Comparison of ENCODE assay signal across 28 cellular contexts in genomic region chr13:20019033-20019432, GRCh38.
DNase-seq lines count a peak whose midpoint lies in the region; ATAC-seq lines count a peak whose summit lies in the region.
"Had no signal": no experiment of that assay in that cellular context is flagged by ENCODE, and none has a peak within 500 bp of the region (broad histone marks: within the 10 kb centered on the region; RNA-seq: fewer than 3 reads in every experiment).

No MANE protein-coding gene starts in this region.

- no peak overlapping the region for H3K27ac Mint-ChIP-seq in activated CD4-positive, alpha-beta T cell treated with anti-CD3 and anti-CD28 coated beads for 36 hours
- peak overlapping the region; percentile 1 for H3K27ac Mint-ChIP-seq in stimulated activated memory B cell treated with anti-CD40 and anti-IgM and Interleukin-4, amounts not matched to agents 10 μg/mL and 1 μg/mL and 100 μg/mL, for 72 hours
- no peak overlapping the region for H3K27ac Mint-ChIP-seq in activated CD4-positive, alpha-beta T cell treated with anti-CD3 and anti-CD28 coated beads, Interleukin-2, amount 10 ng/mL, durations not matched to agents 24 days and 14 days
- H3K27ac Mint-ChIP-seq: activated CD8-positive, alpha-beta T cell treated with anti-CD3 and anti-CD28 coated beads, Interleukin-2, amount 10 ng/mL, durations not matched to agents 7 days and 5 days; activated naive CD8-positive, alpha-beta T cell treated with anti-CD3 and anti-CD28 coated beads, Interleukin-2, amount 50 U/mL, for 24 hours; natural killer cell treated with Interleukin-12 subunit alpha and Interleukin-12 subunit beta and Interleukin-15 and Interleukin-18, amount 100 ng/mL, for 72 hours; stimulated activated naive B cell treated with anti-CD40 and anti-IgM and Interleukin-4, amounts not matched to agents 10 μg/mL and 1 μg/mL and 100 μg/mL, for 72 hours; type B pancreatic cell had no signal

- CTCF ChIA-PET in activated CD4-positive, alpha-beta T cell treated with anti-CD3 and anti-CD28 coated beads for 36 hours (lab: Charles Lee) = interaction anchor here (0.6 kb wide), 1 partner anchor 86 kb away, joined by 3 read pairs; no protein-coding TSS in a partner anchor

- ATAC-seq in activated CD4-positive, alpha-beta T cell treated with anti-CD3 and anti-CD28 coated beads for 36 hours = peak; percentile 61
- ATAC-seq in GM18861 (IDR thresholded peaks at IDR 0.05; ENCODE audit: unreplicated experiment) (peak; percentile 43), HG02885 (IDR thresholded peaks at IDR 0.05; ENCODE audit: poor library complexity, unreplicated experiment) (peak; percentile 68), HG03521 (IDR thresholded peaks at IDR 0.05; ENCODE audit: unreplicated experiment) (no peak)
- no peak for ATAC-seq in stimulated activated memory B cell treated with anti-CD40 and anti-IgM and Interleukin-4, amounts not matched to agents 10 μg/mL and 1 μg/mL and 100 μg/mL, for 72 hours
- ATAC-seq: activated CD8-positive, alpha-beta T cell treated with anti-CD3 and anti-CD28 coated beads, Interleukin-2, amount 10 ng/mL, durations not matched to agents 7 days and 5 days; activated naive CD8-positive, alpha-beta T cell treated with anti-CD3 and anti-CD28 coated beads, Interleukin-2, amount 50 U/mL, for 24 hours; effector memory CD8-positive, alpha-beta T cell; HCT116; left colon; Panc1; stimulated activated naive B cell treated with anti-CD40 and anti-IgM and Interleukin-4, amounts not matched to agents 10 μg/mL and 1 μg/mL and 100 μg/mL, for 72 hours had no signal

- peaks cover 23% of the 10 kb centered on the region for H3K4me1 Mint-ChIP-seq in activated CD4-positive, alpha-beta T cell treated with anti-CD3 and anti-CD28 coated beads for 36 hours
- H3K4me1 Mint-ChIP-seq in stimulated activated memory B cell treated with anti-CD40 and anti-IgM and Interleukin-4, amounts not matched to agents 10 μg/mL and 1 μg/mL and 100 μg/mL, for 72 hours = peaks cover 33% of the 10 kb centered on the region
- H3K4me1 Mint-ChIP-seq in activated CD4-positive, alpha-beta T cell treated with anti-CD3 and anti-CD28 coated beads, Interleukin-2, amount 10 ng/mL, durations not matched to agents 24 days and 14 days = peaks cover 13% of the 10 kb centered on the region

- H3K4me3 Mint-ChIP-seq in activated CD4-positive, alpha-beta T cell treated with anti-CD3 and anti-CD28 coated beads for 36 hours = no peak overlapping the region
- no peak overlapping the region for H3K4me3 Mint-ChIP-seq in stimulated activated memory B cell treated with anti-CD40 and anti-IgM and Interleukin-4, amounts not matched to agents 10 μg/mL and 1 μg/mL and 100 μg/mL, for 72 hours
- H3K4me3 Mint-ChIP-seq in activated CD4-positive, alpha-beta T cell treated with anti-CD3 and anti-CD28 coated beads, Interleukin-2, amount 10 ng/mL, durations not matched to agents 24 days and 14 days = no peak overlapping the region
- H3K4me3 Mint-ChIP-seq: activated CD8-positive, alpha-beta T cell treated with anti-CD3 and anti-CD28 coated beads, Interleukin-2, amount 10 ng/mL, durations not matched to agents 7 days and 5 days; activated naive CD8-positive, alpha-beta T cell treated with anti-CD3 and anti-CD28 coated beads, Interleukin-2, amount 50 U/mL, for 24 hours; effector memory CD8-positive, alpha-beta T cell; natural killer cell treated with Interleukin-12 subunit alpha and Interleukin-12 subunit beta and Interleukin-15 and Interleukin-18, amount 100 ng/mL, for 72 hours; stimulated activated naive B cell treated with anti-CD40 and anti-IgM and Interleukin-4, amounts not matched to agents 10 μg/mL and 1 μg/mL and 100 μg/mL, for 72 hours; type B pancreatic cell had no signal

- peaks cover 64% of the 10 kb centered on the region for H3K36me3 Mint-ChIP-seq in activated CD4-positive, alpha-beta T cell treated with anti-CD3 and anti-CD28 coated beads for 36 hours (ENCODE audit: low read depth)
- peaks cover 72% of the 10 kb centered on the region for H3K36me3 Mint-ChIP-seq in stimulated activated memory B cell treated with anti-CD40 and anti-IgM and Interleukin-4, amounts not matched to agents 10 μg/mL and 1 μg/mL and 100 μg/mL, for 72 hours
- peaks cover 56% of the 10 kb centered on the region for H3K36me3 Mint-ChIP-seq in activated CD4-positive, alpha-beta T cell treated with anti-CD3 and anti-CD28 coated beads, Interleukin-2, amount 10 ng/mL, durations not matched to agents 24 days and 14 days (ENCODE audit: low read depth)

- DNase-seq in activated CD4-positive, alpha-beta T cell treated with anti-CD3 and anti-CD28 coated beads for 36 hours = no peak
- DNase-seq in activated CD4-positive, alpha-beta T cell treated with anti-CD3 and anti-CD28 coated beads, Interleukin-2, amount 50 U/mL, for 48 hours = no peak
- DNase-seq in DMS53 (lab: John Stamatoyannopoulos, UW) = no peak
- DNase-seq in activated CD4-positive, alpha-beta T cell treated with anti-CD3 and anti-CD28 coated beads, Interleukin-2, amount 10 ng/mL, durations not matched to agents 24 days and 14 days = no peak
- DNase-seq: 8988T; activated CD4-positive, alpha-beta T cell treated with anti-CD3 and anti-CD28 coated beads for 1 hour; activated CD8-positive, alpha-beta T cell treated with anti-CD3 and anti-CD28 coated beads, Interleukin-2, amount 10 ng/mL, durations not matched to agents 7 days and 5 days; activated gamma-delta T cell treated with Interleukin-2 at 50 U/mL for 16 hours; activated naive CD8-positive, alpha-beta T cell treated with anti-CD3 and anti-CD28 coated beads, Interleukin-2, amount 50 U/mL, for 24 hours; Calu3; effector memory CD8-positive, alpha-beta T cell; glutamatergic neuron; left colon; mammary epithelial cell; NCI-H146; NCI-H774; SHP77 treated with DMSO at 0.1 percent for 48 hours; stimulated activated CD4-positive, alpha-beta T cell treated with anti-CD3 and anti-CD28 coated beads, Interleukin-15, amount 100 ng/mL, for 24 hours; stimulated activated naive B cell treated with anti-CD40 and anti-IgM and Interleukin-4, amounts not matched to agents 10 μg/mL and 1 μg/mL and 100 μg/mL, for 72 hours; substantia nigra had no signal

- intact Hi-C loops in activated CD4-positive, alpha-beta T cell treated with anti-CD3 and anti-CD28 coated beads for 36 hours (cut with DNase I, micrococcal nuclease) = loop anchor here in 1 of 2 experiments (2.0 kb wide), 1 partner anchor 30 kb away; no protein-coding TSS in a partner anchor
- intact Hi-C loops in activated CD4-positive, alpha-beta T cell treated with anti-CD3 and anti-CD28 coated beads, Interleukin-2, amount 10 ng/mL, durations not matched to agents 24 days and 14 days (cut with micrococcal nuclease) = no loop called here

- no peaks in the 10 kb centered on the region for H3K27me3 Mint-ChIP-seq in activated CD4-positive, alpha-beta T cell treated with anti-CD3 and anti-CD28 coated beads for 36 hours
- H3K27me3 Mint-ChIP-seq in stimulated activated memory B cell treated with anti-CD40 and anti-IgM and Interleukin-4, amounts not matched to agents 10 μg/mL and 1 μg/mL and 100 μg/mL, for 72 hours = no peaks in the 10 kb centered on the region
- H3K27me3 Mint-ChIP-seq in activated CD4-positive, alpha-beta T cell treated with anti-CD3 and anti-CD28 coated beads, Interleukin-2, amount 10 ng/mL, durations not matched to agents 24 days and 14 days = no peaks in the 10 kb centered on the region
- H3K27me3 Mint-ChIP-seq: activated naive CD8-positive, alpha-beta T cell treated with anti-CD3 and anti-CD28 coated beads, Interleukin-2, amount 50 U/mL, for 24 hours; effector memory CD8-positive, alpha-beta T cell; natural killer cell treated with Interleukin-12 subunit alpha and Interleukin-12 subunit beta and Interleukin-15 and Interleukin-18, amount 100 ng/mL, for 72 hours; stimulated activated naive B cell treated with anti-CD40 and anti-IgM and Interleukin-4, amounts not matched to agents 10 μg/mL and 1 μg/mL and 100 μg/mL, for 72 hours; type B pancreatic cell had no signal

- H3K9me3 Mint-ChIP-seq in activated CD4-positive, alpha-beta T cell treated with anti-CD3 and anti-CD28 coated beads for 36 hours (ENCODE audit: low read depth) = peaks cover 21% of the 10 kb centered on the region
- peaks cover 14% of the 10 kb centered on the region for H3K9me3 Mint-ChIP-seq in stimulated activated memory B cell treated with anti-CD40 and anti-IgM and Interleukin-4, amounts not matched to agents 10 μg/mL and 1 μg/mL and 100 μg/mL, for 72 hours
- H3K9me3 Mint-ChIP-seq in activated CD4-positive, alpha-beta T cell treated with anti-CD3 and anti-CD28 coated beads, Interleukin-2, amount 10 ng/mL, durations not matched to agents 24 days and 14 days = peaks cover 26% of the 10 kb centered on the region

- POLR2A ChIA-PET in activated CD4-positive, alpha-beta T cell treated with anti-CD3 and anti-CD28 coated beads for 36 hours (lab: Charles Lee) = no interaction called here

Comparison
In these comparisons a context has a peak if more than half of its experiments do, and no peak if none do; other contexts are left out.
1. ATAC-seq: peak in activated CD4-positive, alpha-beta T cell treated with anti-CD3 and anti-CD28 coated beads for 36 hours (single experiment), GM18861 (single experiment) and HG02885 (single experiment); none in stimulated activated memory B cell treated with anti-CD40 and anti-IgM and Interleukin-4, amounts not matched to agents 10 μg/mL and 1 μg/mL and 100 μg/mL, for 72 hours (single experiment) and HG03521 (single experiment).